ENCODE assay signal across 29 cellular contexts in genomic region chr6:16208989-16209388, GRCh38. TPM values are rescaled to one million over a fixed set of nuclear protein-coding genes. Genes with fewer than 3 reads are reported as not detected.
DNase-seq lines count a peak whose midpoint lies in the region; ATAC-seq, FAIRE-seq and TF ChIP-seq lines count a peak whose summit lies in the region.
"Had no signal": no experiment of that assay in that cellular context is flagged by ENCODE, and none has a peak within 500 bp of the region (broad histone marks: within the 10 kb centered on the region; RNA-seq: fewer than 3 reads in every experiment).

No MANE protein-coding gene starts in this region.

- intact Hi-C loops in IMR-90 (cut with micrococcal nuclease) (no loop called here), K562 (cut with micrococcal nuclease) (loop anchor here (10.0 kb wide), 1 partner anchor 954 kb away; no protein-coding TSS in a partner anchor), mucosa of descending colon (cut with DNase I, micrococcal nuclease) (no loop called here)
- intact Hi-C loops in activated CD4-positive, alpha-beta memory T cell treated with anti-CD3 and anti-CD28 coated beads for 36 hours (cut with micrococcal nuclease) = no loop called here

- no peak overlapping the region for H2BK15ac ChIP-seq in IMR-90 (ENCODE audit: low read depth, low read length)

- no peak overlapping the region for H2AK5ac ChIP-seq in IMR-90 (ENCODE audit: low read depth, low read length)

- H2AK9ac ChIP-seq in IMR-90 (replicated peaks; ENCODE audit: low read depth, low read length, poor library complexity) = no peak overlapping the region

- dilution Hi-C loops in IMR-90 (cut with HindIII; ENCODE audit: low sequenced_read_pairs, unreplicated experiment) = no loop called here

- TF ChIP-seq CTCF in IMR-90 (conservative IDR thresholded peaks at IDR 0.05; ENCODE audit: low read depth, low read length) (no peak), K562 (IDR thresholded peaks at IDR 0.05 in 2 of 3, conservative IDR thresholded peaks at IDR 0.05 in 1 of 3; ENCODE audit: insufficient read depth in 2 of 3, low read depth in 1 of 3, low read length in 3 of 3) (no peak), mucosa of descending colon (IDR thresholded peaks at IDR 0.05) (no peak)

- H4K20me1 ChIP-seq in IMR-90 (ENCODE audit: insufficient read depth, low read length) (no peaks in the 10 kb centered on the region), K562 (replicated peaks; ENCODE audit: control insufficient read depth, insufficient read depth, low read length) (no peaks in the 10 kb centered on the region)
- H4K20me1 ChIP-seq: BLaER1 had no signal

- H3K4me2 ChIP-seq in IMR-90 (ENCODE audit: low read depth, low read length) = no peak overlapping the region
- no peak overlapping the region for H3K4me2 ChIP-seq in K562 (ENCODE audit: insufficient read depth, low read length)
- H3K4me2 ChIP-seq: BLaER1 had no signal

- peaks cover 8% of the 10 kb centered on the region; the same call in 1 of the 2 replicates for H3K9me1 ChIP-seq in IMR-90 (ENCODE audit: insufficient read depth, low read length)
- no peaks in the 10 kb centered on the region for H3K9me1 ChIP-seq in K562 (ENCODE audit: control insufficient read depth, insufficient read depth, low read length)

- no CpG with 5 or more reads among the region's 2 CpGs for WGBS in IMR-90 (ENCODE audit: extremely low coverage in 2 of 2, insufficient read length in 1 of 2), 2 experiments
- WGBS in K562 (ENCODE audit: insufficient coverage, low coverage, missing lambda C conversion rate) = 53% methylated on average over 2 of the region's 2 CpGs

- no peak overlapping the region for H2BK120ac ChIP-seq in IMR-90 (ENCODE audit: low read depth, low read length)

- H3K9me3 Mint-ChIP-seq in activated CD4-positive, alpha-beta memory T cell treated with anti-CD3 and anti-CD28 coated beads for 36 hours = no peaks in the 10 kb centered on the region
- H3K9me3 Mint-ChIP-seq: CD14-positive monocyte; CD4-positive, alpha-beta memory T cell; CD4-positive, CD25-positive, alpha-beta regulatory T cell; CD8-positive, alpha-beta memory T cell had no signal

- TF ChIP-seq EP300 in K562 (IDR thresholded peaks at IDR 0.05; ENCODE audit: low read length) = no peak

- no peaks in the 10 kb centered on the region for H3K36me3 ChIP-seq in IMR-90 (ENCODE audit: control insufficient read depth, insufficient read depth, low read length)
- H3K36me3 ChIP-seq in K562 (ENCODE audit: control insufficient read depth, insufficient read depth, low read length) = no peaks in the 10 kb centered on the region
- H3K36me3 ChIP-seq in mucosa of descending colon (ENCODE audit: low read depth) = no peaks in the 10 kb centered on the region
- H3K36me3 ChIP-seq: BE2C, BLaER1 had no signal

- H3K4me1 ChIP-seq in IMR-90 (ENCODE audit: control insufficient read depth, insufficient read depth, low read length) (0 out of 2 replicates have a peak, but pooled peaks cover 4% of the 10 kb centered on the region), K562 (replicated peaks in 1 of 2; ENCODE audit: control insufficient read depth in 2 of 2, insufficient read depth in 2 of 2, low read length in 2 of 2) (peaks cover 12 to 17% of the 10 kb centered on the region in 2 experiments; a peak in 4 of 5 replicates), mucosa of descending colon (ENCODE audit: low read depth) (peaks cover 9% of the 10 kb centered on the region)

- no peak for TF ChIP-seq POLR2A in IMR-90 (IDR thresholded peaks at IDR 0.05; ENCODE audit: low read depth, low read length)
- TF ChIP-seq POLR2A in K562 (conservative IDR thresholded peaks at IDR 0.05) = no peak

- no peak overlapping the region for H2BK5ac ChIP-seq in IMR-90 (ENCODE audit: low read depth, low read length, poor library complexity, severe bottlenecking)

- H3K4me3 ChIP-seq in IMR-90 (ENCODE audit: insufficient read depth, low read depth, low read length) (no peak overlapping the region), K562 (no peak overlapping the region), mucosa of descending colon (no peak overlapping the region)
- H3K4me3 ChIP-seq: BLaER1, GM12878 had no signal

- in situ Hi-C loops in IMR-90 (cut with MboI; ENCODE audit: low sequenced_read_pairs) (loop anchor here (5.0 kb wide), 1 partner anchor 517 kb away; no protein-coding TSS in a partner anchor), K562 (cut with MboI) (no loop called here)

- no peak overlapping the region for H4K8ac ChIP-seq in IMR-90 (ENCODE audit: low read depth in 2 of 2, low read length in 2 of 2)

- H3K27me3 ChIP-seq in IMR-90 (ENCODE audit: control insufficient read depth, insufficient read depth, low read length) = 0 out of 2 replicates have a peak, but pooled peaks cover 1% of the 10 kb centered on the region
- no peaks in the 10 kb centered on the region for H3K27me3 ChIP-seq in K562 (ENCODE audit: control insufficient read depth in 2 of 2, insufficient read depth in 2 of 2, low read length in 2 of 2)
- H3K27me3 ChIP-seq: BLaER1 had no signal

- FAIRE-seq in K562 (lab: Jason Lieb, UNC) = no peak
- no peak for FAIRE-seq in urothelium cell line (lab: Jason Lieb, UNC)
- FAIRE-seq: A204.1, GM12878, GM12892, GM18507 had no signal

- POLR2A ChIA-PET in IMR-90 (lab: Charles Lee; ENCODE audit: unreplicated experiment) = no interaction called here
- POLR2A ChIA-PET in K562 (lab: Yijun Ruan, JAX) = interaction anchor here (3.2 kb wide), 1 partner anchor 58 kb away, joined by 13 read pairs; no protein-coding TSS in a partner anchor
- POLR2A ChIA-PET in activated CD4-positive, alpha-beta memory T cell treated with anti-CD3 and anti-CD28 coated beads for 36 hours (lab: Charles Lee) = no interaction called here

- no peaks in the 10 kb centered on the region for H3K36me3 Mint-ChIP-seq in activated CD4-positive, alpha-beta memory T cell treated with anti-CD3 and anti-CD28 coated beads for 36 hours
- H3K36me3 Mint-ChIP-seq: CD14-positive monocyte; CD4-positive, alpha-beta memory T cell; CD4-positive, CD25-positive, alpha-beta regulatory T cell; CD8-positive, alpha-beta memory T cell had no signal

- ATAC-seq in IMR-90 (ENCODE audit: low read depth) = no peak
- no peak for ATAC-seq in K562
- ATAC-seq in mucosa of descending colon = peak; percentile 9
- ATAC-seq in GM19467 (IDR thresholded peaks at IDR 0.05; ENCODE audit: unreplicated experiment) = no peak
- no peak for ATAC-seq in HG03097 (IDR thresholded peaks at IDR 0.05; ENCODE audit: low FRiP score, unreplicated experiment)
- ATAC-seq: GM12878 had no signal

- no peak overlapping the region for H3K27ac Mint-ChIP-seq in activated CD4-positive, alpha-beta memory T cell treated with anti-CD3 and anti-CD28 coated beads for 36 hours
- H3K27ac Mint-ChIP-seq: CD4-positive, alpha-beta memory T cell; CD4-positive, CD25-positive, alpha-beta regulatory T cell had no signal

- H2AFZ ChIP-seq in IMR-90 (replicated peaks; ENCODE audit: low read length, poor library complexity) (peak overlapping the region; percentile 29), K562 (ENCODE audit: low read depth, low read length) (no peak overlapping the region)

- H3K9ac ChIP-seq in IMR-90 (ENCODE audit: low read depth, low read length) (no peak overlapping the region), K562 (ENCODE audit: insufficient read depth in 1 of 2, low read depth in 2 of 2, low read length in 2 of 2) (no peak overlapping the region; a peak in 1 of 4 replicates)
- H3K9ac ChIP-seq: BLaER1 had no signal

- no peaks in the 10 kb centered on the region for H3K9me3 ChIP-seq in IMR-90 (ENCODE audit: control insufficient read depth, insufficient read depth, low read length)
- H3K9me3 ChIP-seq in K562 (replicated peaks; ENCODE audit: control insufficient read depth, insufficient read depth, low read depth, low read length) = no peaks in the 10 kb centered on the region
- H3K9me3 ChIP-seq in mucosa of descending colon = no peaks in the 10 kb centered on the region
- H3K9me3 ChIP-seq: BE2C, BLaER1 had no signal

- no peak overlapping the region for H3K4me3 Mint-ChIP-seq in activated CD4-positive, alpha-beta memory T cell treated with anti-CD3 and anti-CD28 coated beads for 36 hours
- H3K4me3 Mint-ChIP-seq: CD14-positive monocyte; CD4-positive, alpha-beta memory T cell; CD4-positive, CD25-positive, alpha-beta regulatory T cell; CD8-positive, alpha-beta memory T cell had no signal

- BruUV-seq in IMR-90 (replicated peaks; lab: Mats Ljungman, UMichigan) = no TSS peak
- BruUV-seq in K562 (replicated peaks; lab: Mats Ljungman, UMichigan) = no TSS peak

- CTCF ChIA-PET in IMR-90 (lab: Yijun Ruan, JAX) (interaction anchor here (0.6 to 1.5 kb wide), 2 partner anchors 130 to 518 kb away, joined by 3 to 4 read pairs; no protein-coding TSS in a partner anchor), K562 (lab: Yijun Ruan, JAX; ENCODE audit: low intra/inter-chr PET ratio) (interaction anchor here (0.8 kb wide), 1 partner anchor 518 kb away, joined by 3 read pairs; no protein-coding TSS in a partner anchor)
- CTCF ChIA-PET in activated CD4-positive, alpha-beta memory T cell treated with anti-CD3 and anti-CD28 coated beads for 36 hours (lab: Charles Lee) = interaction anchor here (6.1 to 7.1 kb wide), 2 partner anchors 26 to 517 kb away, joined by 40 to 63 read pairs; no protein-coding TSS in a partner anchor

- no peak overlapping the region for H3K56ac ChIP-seq in IMR-90 (ENCODE audit: extremely low read depth, insufficient read depth, low read length)

- H2BK20ac ChIP-seq in IMR-90 (ENCODE audit: low read depth, low read length) = no peak overlapping the region

- no peak for TF ChIP-seq RAD21 in IMR-90 (IDR thresholded peaks at IDR 0.05; ENCODE audit: low read length)
- TF ChIP-seq RAD21 in K562 (CRISPR knock-in tag; conservative IDR thresholded peaks at IDR 0.05 in 1 of 2, IDR thresholded peaks at IDR 0.05 in 1 of 2) = no peak

- H3K18ac ChIP-seq in IMR-90 (ENCODE audit: low read depth, low read length) = no peak overlapping the region

- no peak overlapping the region for H3K14ac ChIP-seq in IMR-90 (replicated peaks; ENCODE audit: low read depth, low read length)

- DNase-seq in IMR-90 = no peak
- DNase-seq in K562 (ENCODE audit: extremely low read depth in 1 of 4, low spot score in 3 of 4) = no peak
- DNase-seq in mucosa of descending colon = no peak
- no peak for DNase-seq in activated CD4-positive, alpha-beta memory T cell treated with anti-CD3 and anti-CD28 coated beads for 36 hours
- DNase-seq in urothelium cell line (ENCODE audit: low spot score) = no peak
- DNase-seq: 8988T; ACHN; BE2C; C1 segment of cervical spinal cord; CD4-positive, alpha-beta memory T cell; CD4-positive, CD25-positive, alpha-beta regulatory T cell; CD8-positive, alpha-beta memory T cell; COR-L47; DMS 273 treated with DMSO at 0.1 percent for 48 hours; DMS153; DMS53; DMS79; DND-41; EL; GDM1 had no signal

- H3K27ac ChIP-seq in IMR-90 (ENCODE audit: insufficient read depth, low read length) (no peak overlapping the region), K562 (ENCODE audit: extremely low read depth, low read depth, low read length) (no peak overlapping the region)
- H3K27ac ChIP-seq: BLaER1 had no signal

- H3K27me3 Mint-ChIP-seq in activated CD4-positive, alpha-beta memory T cell treated with anti-CD3 and anti-CD28 coated beads for 36 hours = peaks cover 21% of the 10 kb centered on the region

- H3K4me1 Mint-ChIP-seq in activated CD4-positive, alpha-beta memory T cell treated with anti-CD3 and anti-CD28 coated beads for 36 hours (ENCODE audit: low read depth) = peaks cover 2% of the 10 kb centered on the region

- no peaks in the 10 kb centered on the region for H3K79me1 ChIP-seq in IMR-90 (ENCODE audit: low read depth in 1 of 2, low read length in 2 of 2)

- H4K5ac ChIP-seq in IMR-90 (ENCODE audit: low read depth, low read length) = no peak overlapping the region

- no peak overlapping the region for H3K4ac ChIP-seq in IMR-90 (ENCODE audit: low read depth, low read length)

- no peaks in the 10 kb centered on the region for H3K79me2 ChIP-seq in K562 (ENCODE audit: control insufficient read depth, insufficient read depth, low read length)

- H4K91ac ChIP-seq in IMR-90 (ENCODE audit: insufficient read depth, low read depth, low read length) = no peak overlapping the region

- no peak overlapping the region for H3K23ac ChIP-seq in IMR-90 (ENCODE audit: low read depth, low read length)

RNA-seq across cellular contexts. Expression of gene GMPR, which starts 29.4 kb away (rescaled TPM):
- total RNA-seq in IMR-90 (2012; rRNA removed) (6.3 and 6.7 TPM in 2 replicates), K562 (2014; rRNA removed) (42.5 and 46.2 TPM in 2 replicates), K562 (2014; rRNA removed; fragmentation: Illumina TruSeq; extraction: Trizol) (34.1 and 34.6 TPM in 2 replicates), K562 (2015; rRNA removed; fragmentation: Illumina TruSeq; extraction: Trizol) (52.9 and 53.5 TPM in 2 replicates), K562 (2021) (64.1 and 73.7 TPM in 2 replicates), mucosa of descending colon (1 to 10 TPM; 2.0 to 9.2 (median 3.9) TPM)
- polyA plus RNA-seq in IMR-90 (2012; rRNA removed) (7.0 and 8.6 TPM in 2 replicates), K562 (2011; rRNA removed) (66.7 and 72.1 TPM in 2 replicates), K562 (2014; fragmentation: Illumina TruSeq; extraction: Trizol) (83.7 and 85.6 TPM in 2 replicates), K562 (2014; fragmentation: Nextera tagmentation; extraction: Ambion mirVana) (10 to 100 TPM; 42.0 to 47.8 TPM), K562 (2014; rRNA removed) (45.6 and 49.8 TPM in 2 replicates)
- 7.0 and 10.0 TPM in 2 replicates for polyA plus RNA-seq in IMR-90 (2012; cell fraction: cytosol; rRNA removed)
- 3.7 and 5.9 TPM in 2 replicates for polyA plus RNA-seq in IMR-90 (2012; cell fraction: nucleus; rRNA removed; ENCODE audit: low replicate concordance)
- 58.9 and 89.1 TPM in 2 replicates for total RNA-seq in K562 (2011; cell fraction: chromatin; rRNA removed; ENCODE audit: low replicate concordance)
- total RNA-seq in K562 (2011; cell fraction: nucleolus; rRNA removed) = 52.6 and 53.0 TPM in 2 replicates
- total RNA-seq in K562 (2011; cell fraction: nucleoplasm; rRNA removed) = 58.1 and 58.7 TPM in 2 replicates
- 97.7 and 111 TPM in 2 replicates for polyA plus RNA-seq in K562 (2011; cell fraction: cytosol; rRNA removed)
- 50.2 and 57.5 TPM in 2 replicates for polyA plus RNA-seq in K562 (2011; cell fraction: nucleus; rRNA removed)
- 80.2 and 117 TPM in 2 replicates for polyA plus RNA-seq in K562 (2012)
- polyA minus RNA-seq in K562 (2011; rRNA and poly(A)+ RNA removed) = 82.0 and 85.1 TPM in 2 replicates
- 38.0 and 45.0 TPM in 2 replicates for polyA minus RNA-seq in K562 (2011; cell fraction: cytosol; rRNA and poly(A)+ RNA removed)
- 26.5 and 45.9 TPM in 2 replicates for polyA minus RNA-seq in K562 (2011; cell fraction: nucleus; rRNA and poly(A)+ RNA removed)
- total RNA-seq in activated CD4-positive, alpha-beta memory T cell treated with anti-CD3 and anti-CD28 coated beads for 36 hours = under 1 TPM; 0.68 to 0.97 TPM
- total RNA-seq: CD4-positive, alpha-beta memory T cell; G401 had no signal
